In the genomic region with DNA sequence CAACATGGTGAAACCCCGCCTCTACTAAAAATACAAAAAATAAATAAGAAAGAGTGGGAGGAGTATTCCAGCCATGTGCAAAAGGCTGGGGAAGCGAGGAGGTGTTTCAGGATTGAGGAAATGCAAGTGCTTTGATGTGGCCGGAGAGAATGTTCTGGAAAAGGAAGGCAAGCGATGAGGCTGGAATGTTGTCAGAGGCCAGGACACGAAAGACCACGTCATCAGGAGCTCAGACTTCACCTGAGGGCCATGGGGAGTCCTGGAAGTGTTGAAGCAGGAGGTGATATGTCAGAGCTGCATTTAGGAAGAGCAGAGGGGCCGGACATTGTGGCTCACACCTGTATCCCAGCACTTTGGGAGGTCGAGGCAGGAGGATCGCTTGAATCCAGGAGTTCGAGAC, we compare ENCODE assay signal across 21 cellular contexts. TPM values are rescaled to one million over a fixed set of nuclear protein-coding genes. Genes with fewer than 3 reads are reported as not detected.
DNase-seq lines count a peak whose midpoint lies in the region; ATAC-seq and TF ChIP-seq lines count a peak whose summit lies in the region.
"Had no signal": no experiment of that assay in that cellular context is flagged by ENCODE, and none has a peak within 500 bp of the region (broad histone marks: within the 10 kb centered on the region; RNA-seq: fewer than 3 reads in every experiment).

No MANE protein-coding gene starts in this region.

- H3K9ac ChIP-seq in BLaER1 treated with 17β-estradiol and CSF1 and Interleukin-3, amounts not matched to agents 10 nM and 100 nM = peak overlapping the region in 4 of 11 experiments; percentile 86 to 94 (median 94); a peak in 6 of 22 replicates
- H3K9ac ChIP-seq: SK-N-SH had no signal

- peak overlapping the region in 9 of 11 experiments; percentile 88 to 99 (median 94); a peak in 18 of 22 replicates for H3K27ac ChIP-seq in BLaER1 treated with 17β-estradiol and CSF1 and Interleukin-3, amounts not matched to agents 10 nM and 100 nM
- H3K27ac ChIP-seq in WERI-Rb-1 = no peak overlapping the region
- H3K27ac ChIP-seq: GM23248 had no signal

- H3K9me3 Mint-ChIP-seq in HFFc6 = no peaks in the 10 kb centered on the region
- no peaks in the 10 kb centered on the region for H3K9me3 Mint-ChIP-seq in dendritic cell treated with granulocyte-macrophage colony-stimulating factor and Interleukin-4, amounts not matched to agents 40 ng/mL and 50 ng/mL, for 4 days
- H3K9me3 Mint-ChIP-seq in stimulated activated naive B cell treated with anti-CD40 and anti-IgM and Interleukin-4, amounts not matched to agents 10 μg/mL and 1 μg/mL and 100 μg/mL, for 72 hours = peaks cover 2 to 3% of the 10 kb centered on the region in 2 donors
- H3K9me3 Mint-ChIP-seq: CD8-positive, alpha-beta memory T cell; H9 had no signal

- ATAC-seq in stimulated activated naive B cell treated with anti-CD40 and anti-IgM and Interleukin-4, amounts not matched to agents 10 μg/mL and 1 μg/mL and 100 μg/mL, for 72 hours (replicated peaks) = no peak
- ATAC-seq: Panc1 had no signal

- no peak for TF ChIP-seq CTCF in HFFc6 (IDR thresholded peaks at IDR 0.05)
- TF ChIP-seq CTCF in WERI-Rb-1 (IDR thresholded peaks at IDR 0.05; ENCODE audit: low read depth, low read length) = no peak

- H3K9me3 ChIP-seq in BLaER1 treated with 17β-estradiol and CSF1 and Interleukin-3, amounts not matched to agents 10 nM and 100 nM (replicated peaks in 1 of 11) = no peaks in the 10 kb centered on the region
- H3K9me3 ChIP-seq in WERI-Rb-1 (ENCODE audit: severe bottlenecking) = no peaks in the 10 kb centered on the region
- H3K9me3 ChIP-seq: SK-N-SH had no signal

- H3K36me3 ChIP-seq in BLaER1 treated with 17β-estradiol and CSF1 and Interleukin-3, amounts not matched to agents 10 nM and 100 nM = no peaks in the 10 kb centered on the region
- H3K36me3 ChIP-seq in WERI-Rb-1 = no peaks in the 10 kb centered on the region

- no peak overlapping the region for H3K4me3 Mint-ChIP-seq in HFFc6
- H3K4me3 Mint-ChIP-seq in dendritic cell treated with granulocyte-macrophage colony-stimulating factor and Interleukin-4, amounts not matched to agents 40 ng/mL and 50 ng/mL, for 4 days = no peak overlapping the region
- no peak overlapping the region for H3K4me3 Mint-ChIP-seq in stimulated activated naive B cell treated with anti-CD40 and anti-IgM and Interleukin-4, amounts not matched to agents 10 μg/mL and 1 μg/mL and 100 μg/mL, for 72 hours
- H3K4me3 Mint-ChIP-seq: CD8-positive, alpha-beta memory T cell had no signal

- DNase-seq in HFFc6 (no peak), WERI-Rb-1 (no peak), CD1c-positive myeloid dendritic cell (ENCODE audit: extremely low spot score) (no peak)
- DNase-seq in stimulated activated naive B cell treated with anti-CD40 and anti-IgM and Interleukin-4, amounts not matched to agents 10 μg/mL and 1 μg/mL and 100 μg/mL, for 72 hours = no peak
- no peak for DNase-seq in activated CD4-positive, alpha-beta T cell treated with anti-CD3 and anti-CD28 coated beads, Interleukin-2, amount 50 U/mL, for 4 hours
- DNase-seq: Calu3, DMS153, GM23248, H9, NCI-H1417 treated with DMSO at 0.1 percent for 48 hours, NCI-H1930, NCI-H345, NCI-H524, NCI-H82, SIG-M5, SK-N-SH had no signal

- no peaks in the 10 kb centered on the region for H4K20me1 ChIP-seq in BLaER1 treated with 17β-estradiol and CSF1 and Interleukin-3, amounts not matched to agents 10 nM and 100 nM

- intact Hi-C loops in dendritic cell treated with granulocyte-macrophage colony-stimulating factor and Interleukin-4, amounts not matched to agents 40 ng/mL and 50 ng/mL, for 4 days (cut with micrococcal nuclease) = loop anchor here (10.0 kb wide), 1 partner anchor 313 kb away; a partner anchor contains a TSS

- peaks cover 57 to 91% (median 81%) of the 10 kb centered on the region in 10 experiments for H3K4me1 ChIP-seq in BLaER1 treated with 17β-estradiol and CSF1 and Interleukin-3, amounts not matched to agents 10 nM and 100 nM

- no peaks in the 10 kb centered on the region for H3K36me3 Mint-ChIP-seq in HFFc6 (ENCODE audit: low read depth)
- H3K36me3 Mint-ChIP-seq in dendritic cell treated with granulocyte-macrophage colony-stimulating factor and Interleukin-4, amounts not matched to agents 40 ng/mL and 50 ng/mL, for 4 days (ENCODE audit: low read depth) = no peaks in the 10 kb centered on the region
- H3K36me3 Mint-ChIP-seq in stimulated activated naive B cell treated with anti-CD40 and anti-IgM and Interleukin-4, amounts not matched to agents 10 μg/mL and 1 μg/mL and 100 μg/mL, for 72 hours = no peaks in the 10 kb centered on the region
- H3K36me3 Mint-ChIP-seq: CD8-positive, alpha-beta memory T cell had no signal

- H3K27ac Mint-ChIP-seq in HFFc6 = peak overlapping the region; percentile 60
- peak overlapping the region; percentile 88 for H3K27ac Mint-ChIP-seq in dendritic cell treated with granulocyte-macrophage colony-stimulating factor and Interleukin-4, amounts not matched to agents 40 ng/mL and 50 ng/mL, for 4 days
- peak overlapping the region; percentile 56 for H3K27ac Mint-ChIP-seq in stimulated activated naive B cell treated with anti-CD40 and anti-IgM and Interleukin-4, amounts not matched to agents 10 μg/mL and 1 μg/mL and 100 μg/mL, for 72 hours

- H3K4me2 ChIP-seq in BLaER1 treated with 17β-estradiol and CSF1 and Interleukin-3, amounts not matched to agents 10 nM and 100 nM = peak overlapping the region in 7 of 11 experiments; percentile 90 to 100 (median 98); a peak in 14 of 22 replicates
- H3K4me2 ChIP-seq: SK-N-SH had no signal

- H3K27me3 ChIP-seq in BLaER1 treated with 17β-estradiol and CSF1 and Interleukin-3, amounts not matched to agents 10 nM and 100 nM = no peaks in the 10 kb centered on the region
- H3K27me3 ChIP-seq in WERI-Rb-1 (ENCODE audit: insufficient read depth, low read depth, severe bottlenecking) = no peaks in the 10 kb centered on the region

- peaks cover 40% of the 10 kb centered on the region for H3K4me1 Mint-ChIP-seq in HFFc6 (ENCODE audit: low read depth)
- H3K4me1 Mint-ChIP-seq in dendritic cell treated with granulocyte-macrophage colony-stimulating factor and Interleukin-4, amounts not matched to agents 40 ng/mL and 50 ng/mL, for 4 days (ENCODE audit: low read depth) = peaks cover 84% of the 10 kb centered on the region
- H3K4me1 Mint-ChIP-seq in stimulated activated naive B cell treated with anti-CD40 and anti-IgM and Interleukin-4, amounts not matched to agents 10 μg/mL and 1 μg/mL and 100 μg/mL, for 72 hours = peaks cover 37 to 80% of the 10 kb centered on the region in 2 donors

- H3K4me3 ChIP-seq in BLaER1 treated with 17β-estradiol and CSF1 and Interleukin-3, amounts not matched to agents 10 nM and 100 nM = peak overlapping the region in 1 of 10 experiments; percentile 21; a peak in 1 of 20 replicates
- H3K4me3 ChIP-seq in WERI-Rb-1 (ENCODE audit: low read depth, low read length) = no peak overlapping the region
- H3K4me3 ChIP-seq: GM23248 had no signal

- H3K27me3 Mint-ChIP-seq in HFFc6 (ENCODE audit: insufficient read depth) = no peaks in the 10 kb centered on the region; the same call in 1 of the 2 replicates
- no peaks in the 10 kb centered on the region for H3K27me3 Mint-ChIP-seq in dendritic cell treated with granulocyte-macrophage colony-stimulating factor and Interleukin-4, amounts not matched to agents 40 ng/mL and 50 ng/mL, for 4 days
- no peaks in the 10 kb centered on the region for H3K27me3 Mint-ChIP-seq in stimulated activated naive B cell treated with anti-CD40 and anti-IgM and Interleukin-4, amounts not matched to agents 10 μg/mL and 1 μg/mL and 100 μg/mL, for 72 hours
- H3K27me3 Mint-ChIP-seq: CD8-positive, alpha-beta memory T cell had no signal

RNA-seq across cellular contexts. Expression of a gene that starts 10.9 kb away (rescaled TPM):
- total RNA-seq in HFFc6 (2021; fragmentation: NEBNext Ultra II Directional; extraction: Animal tissue kit (Norgen Biotek cat#: 25700)) = 1 to 10 TPM; 1.3 to 5.6 (median 3.7) TPM
- total RNA-seq: HT1080 had no signal

RNA-seq across cellular contexts. Expression of a gene that starts 30.9 kb away (rescaled TPM):
- total RNA-seq in HFFc6 (2021; fragmentation: NEBNext Ultra II Directional; extraction: Animal tissue kit (Norgen Biotek cat#: 25700)) = 10 to 100 TPM; 38.1 to 45.3 (median 39.1) TPM

RNA-seq across cellular contexts. Expression of a gene that starts 52.9 kb away (rescaled TPM):
- 10 to 100 TPM; 20.7 to 29.1 (median 23.8) TPM for total RNA-seq in HFFc6 (2021; fragmentation: NEBNext Ultra II Directional; extraction: Animal tissue kit (Norgen Biotek cat#: 25700))
